Comparison of ENCODE assay signal across 10 cellular contexts in the genomic region with DNA sequence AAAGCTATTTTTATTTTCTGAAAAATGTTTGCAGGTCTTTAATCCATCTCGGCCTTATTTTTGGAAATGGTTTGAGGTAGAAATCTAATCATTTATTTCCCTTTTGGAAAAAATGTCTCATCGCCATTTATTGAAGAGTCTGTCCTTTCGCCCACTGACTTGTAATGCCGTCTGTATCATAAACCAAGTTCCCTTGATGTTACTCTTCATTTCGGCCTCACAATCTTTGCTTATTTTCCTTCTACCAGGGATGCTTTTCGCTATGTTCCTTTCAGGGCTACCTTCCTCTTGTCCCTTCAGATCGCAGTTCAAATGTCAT. TPM values are rescaled to one million over a fixed set of nuclear protein-coding genes. Genes with fewer than 3 reads are reported as not detected.
DNase-seq lines count a peak whose midpoint lies in the region; ATAC-seq, FAIRE-seq and TF ChIP-seq lines count a peak whose summit lies in the region.
"Had no signal": no experiment of that assay in that cellular context is flagged by ENCODE, and none has a peak within 500 bp of the region (broad histone marks: within the 10 kb centered on the region; RNA-seq: fewer than 3 reads in every experiment).

No MANE protein-coding gene starts in this region.

- peak overlapping the region; percentile 99 for H3K27ac Mint-ChIP-seq in T-cell
- H3K27ac Mint-ChIP-seq: activated T-helper 2 cell treated with anti-CD3 and anti-CD28 coated beads, Interferon-gamma antibody, Interleukin-2, Interleukin-4, amounts not matched to agents 10 μg/mL and 5 μg/mL and 100 μg/mL, durations not matched to agents 14 hours and 24 hours and 36 hours; naive thymus-derived CD8-positive, alpha-beta T cell had no signal

- POLR2A ChIA-PET in T-cell (lab: Charles Lee) = interaction anchor here (0.6 to 1.8 kb wide), 6 partner anchors 92 to 225 kb away, joined by 3 to 4 read pairs (median 4); a partner anchor contains a TSS

- peaks cover 7% of the 10 kb centered on the region in 3 donors for H3K4me1 Mint-ChIP-seq in T-cell

- no peak overlapping the region for H3K4me3 Mint-ChIP-seq in T-cell

- 58% methylated on average over 7 of the region's 7 CpGs for WGBS in hepatocyte (ENCODE audit: low lambda C conversion rate, missing lambda C conversion rate)

- no peaks in the 10 kb centered on the region for H3K27me3 ChIP-seq in hepatocyte
- peaks cover 18% of the 10 kb centered on the region for H3K27me3 ChIP-seq in skeletal muscle satellite cell (ENCODE audit: control insufficient read depth, insufficient read depth, low read length)

- TF ChIP-seq POLR2A in H54 (IDR thresholded peaks at IDR 0.05; ENCODE audit: low read depth, low read length) = no peak

- in situ Hi-C loops in GM13976 (cut with MboI; ENCODE audit: low sequenced_read_pairs, unreplicated experiment) = no loop called here

- H3K9me3 ChIP-seq in hepatocyte (ENCODE audit: low read depth) (no peaks in the 10 kb centered on the region), skeletal muscle satellite cell (replicated peaks; ENCODE audit: low read length) (no peaks in the 10 kb centered on the region)

- no peaks in the 10 kb centered on the region for H3K9me3 Mint-ChIP-seq in T-cell
- H3K9me3 Mint-ChIP-seq: activated T-helper 2 cell treated with anti-CD3 and anti-CD28 coated beads, Interferon-gamma antibody, Interleukin-2, Interleukin-4, amounts not matched to agents 10 μg/mL and 5 μg/mL and 100 μg/mL, durations not matched to agents 14 hours and 24 hours and 36 hours; naive thymus-derived CD8-positive, alpha-beta T cell had no signal

- ATAC-seq in T-cell (replicated peaks in 1 of 4) (no peak), GM19463 (IDR thresholded peaks at IDR 0.05; ENCODE audit: unreplicated experiment) (no peak)

- H3K4me1 ChIP-seq in hepatocyte (ENCODE audit: insufficient read depth) (peaks cover 15% of the 10 kb centered on the region), skeletal muscle satellite cell (ENCODE audit: control insufficient read depth, insufficient read depth, low read length) (peaks cover 13% of the 10 kb centered on the region)

- peak overlapping the region; percentile 64; the same call in 1 of the 2 replicates for H3K4me3 ChIP-seq in GM08714 (ENCODE audit: low read length)
- H3K4me3 ChIP-seq in hepatocyte = peak overlapping the region; percentile 49
- H3K4me3 ChIP-seq in skeletal muscle satellite cell (ENCODE audit: low read length) = peak overlapping the region; percentile 96

- DNase-seq in T-cell = no peak
- no peak for DNase-seq in hepatocyte (ENCODE audit: low spot score)
- DNase-seq in stimulated activated naive CD4-positive, alpha-beta T cell treated with Interleukin-2 at 50 U/mL for 16 hours (lab: John Stamatoyannopoulos, UW) = no peak
- no peak for DNase-seq in GM13976 (ENCODE audit: low spot score)
- DNase-seq in H54 (ENCODE audit: insufficient read length, low spot score) = no peak

- peaks cover 2% of the 10 kb centered on the region for H3K36me3 Mint-ChIP-seq in T-cell

- peak overlapping the region; percentile 73 for H3K4me2 ChIP-seq in hepatocyte
- peak overlapping the region; percentile 84 for H3K4me2 ChIP-seq in skeletal muscle satellite cell (ENCODE audit: low read length)

- H3K27ac ChIP-seq in hepatocyte = peak overlapping the region; percentile 99

- H3K27me3 Mint-ChIP-seq in T-cell = no peaks in the 10 kb centered on the region
- H3K27me3 Mint-ChIP-seq: naive thymus-derived CD8-positive, alpha-beta T cell had no signal

- H3K9me2 ChIP-seq in hepatocyte (replicated peaks; ENCODE audit: insufficient read depth) = no peaks in the 10 kb centered on the region

- H3K79me2 ChIP-seq in hepatocyte = peaks cover 45% of the 10 kb centered on the region

- no peak for FAIRE-seq in H54 (lab: Jason Lieb, UNC)

- H4K20me1 ChIP-seq in hepatocyte (ENCODE audit: insufficient read depth, poor library complexity, severe bottlenecking) = peaks cover 39% of the 10 kb centered on the region

- CTCF ChIA-PET in T-cell (lab: Charles Lee) = interaction anchor here (0.6 to 1.7 kb wide), 7 partner anchors 8 to 235 kb away, joined by 3 to 4 read pairs (median 3); no protein-coding TSS in a partner anchor

- H2AFZ ChIP-seq in hepatocyte = peak overlapping the region; percentile 89

- peak overlapping the region; percentile 99 for H3K9ac ChIP-seq in skeletal muscle satellite cell (ENCODE audit: low read depth, low read length)

- TF ChIP-seq CTCF in hepatocyte (IDR thresholded peaks at IDR 0.05; ENCODE audit: poor library complexity) (no peak), GM13976 (IDR thresholded peaks at IDR 0.05; ENCODE audit: borderline replicate concordance, control extremely low read depth, extremely low read depth, insufficient read depth, missing control alignments) (no peak)

- H3K36me3 ChIP-seq in hepatocyte (replicated peaks; ENCODE audit: insufficient read depth, low read depth) = no peaks in the 10 kb centered on the region
- no peaks in the 10 kb centered on the region for H3K36me3 ChIP-seq in skeletal muscle satellite cell (ENCODE audit: insufficient read depth, low read length)

RNA-seq across cellular contexts. Expression of a gene that starts 0.4 kb away (rescaled TPM):
- total RNA-seq in T-cell = 10 to 100 TPM; 17.5 to 25.1 (median 18.4) TPM
- total RNA-seq in hepatocyte = 17.4 and 18.8 TPM in 2 replicates
- 3.9 and 5.6 TPM in 2 replicates for polyA plus RNA-seq in hepatocyte
- 18.3 and 19.0 TPM in 2 replicates for total RNA-seq in skeletal muscle satellite cell (2012; rRNA removed)
